ENCODE assay signal across 1 cellular context in genomic region chr22:21064917-21065864, GRCh38.
TF ChIP-seq lines count a peak whose summit lies in the region.

No MANE protein-coding gene starts in this region.

TF ChIP-seq in K562, 482 proteins besides CTCF, POLR2A, EP300 and RAD21:
- TF ChIP-seq BRF1 (IDR thresholded peaks at IDR 0.05; ENCODE audit: borderline replicate concordance, extremely low read depth, insufficient read length) (no peak), ZNF512 (tag; IDR thresholded peaks at IDR 0.05) (peak; percentile 59; the same call in 1 of the 2 replicates), ZNF511 (CRISPR knock-in tag; IDR thresholded peaks at IDR 0.05) (peak; percentile 72), ERF (CRISPR knock-in tag; IDR thresholded peaks at IDR 0.05) (no peak), USF1 (CRISPR knock-in tag; IDR thresholded peaks at IDR 0.05) (peak; percentile 51; the same call in 1 of the 2 replicates), MYBL2 (IDR thresholded peaks at IDR 0.05; ENCODE audit: low read depth) (no peak), MYBL2 (CRISPR knock-in tag; IDR thresholded peaks at IDR 0.05; ENCODE audit: borderline replicate concordance) (peak; percentile 33; the same call in 1 of the 2 replicates), IRF2 (CRISPR knock-in tag; IDR thresholded peaks at IDR 0.05) (peak; percentile 67; the same call in 1 of the 2 replicates), CBX2 (IDR thresholded peaks at IDR 0.05; ENCODE audit: insufficient read depth, low read length, poor library complexity, severe bottlenecking) (peak; percentile 81), EGR1 (conservative IDR thresholded peaks at IDR 0.05) (no peak), ZNF124 (CRISPR knock-in tag; IDR thresholded peaks at IDR 0.05) (no peak), FOXA3 (CRISPR knock-in tag; conservative IDR thresholded peaks at IDR 0.05 in 1 of 2, IDR thresholded peaks at IDR 0.05 in 1 of 2) (0 out of 4 replicates have a peak, but pooled peaks of 1 of the 2 experiments have one; percentile 45), ESRRB (CRISPR knock-in tag; IDR thresholded peaks at IDR 0.05; ENCODE audit: borderline replicate concordance) (no peak), ZNF740 (CRISPR knock-in tag; IDR thresholded peaks at IDR 0.05) (peak; percentile 15; the same call in 1 of the 2 replicates), ZNF740 (tag; IDR thresholded peaks at IDR 0.05) (no peak), THRB (CRISPR knock-in tag; conservative IDR thresholded peaks at IDR 0.05) (0 out of 2 replicates have a peak, but pooled peaks have one; percentile 8), SREBF1 (IDR thresholded peaks at IDR 0.05; ENCODE audit: borderline replicate concordance, low read depth, low read length) (0 out of 2 replicates have a peak, but pooled peaks have one; percentile 16), ZNF121 (CRISPR knock-in tag; conservative IDR thresholded peaks at IDR 0.05) (0 out of 2 replicates have a peak, but pooled peaks have one; percentile 35), PKNOX1 (IDR thresholded peaks at IDR 0.05) (peak; percentile 52), TEAD4 (IDR thresholded peaks at IDR 0.05; ENCODE audit: low read length) (no peak), TEAD4 (CRISPR knock-in tag; IDR thresholded peaks at IDR 0.05; ENCODE audit: borderline replicate concordance) (peak; percentile 70; the same call in 1 of the 2 replicates), CHCHD3 (CRISPR knock-in tag; IDR thresholded peaks at IDR 0.05) (0 out of 2 replicates have a peak, but pooled peaks have one; percentile 52), PRDM10 (IDR thresholded peaks at IDR 0.05; ENCODE audit: partially characterized antibody) (peak; percentile 14), PHTF2 (CRISPR knock-in tag; IDR thresholded peaks at IDR 0.05) (no peak), GTF2F1 (IDR thresholded peaks at IDR 0.05; ENCODE audit: low read depth, low read length) (0 out of 2 replicates have a peak, but pooled peaks have one; percentile 47), FOXK1 (CRISPR knock-in tag; IDR thresholded peaks at IDR 0.05; ENCODE audit: borderline replicate concordance) (0 out of 2 replicates have a peak, but pooled peaks have one; percentile 70), SMC3 (conservative IDR thresholded peaks at IDR 0.05; ENCODE audit: insufficient read depth, low read depth, low read length) (0 out of 2 replicates have a peak, but pooled peaks have one; percentile 4), BHLHE40 (IDR thresholded peaks at IDR 0.05; ENCODE audit: low read length) (peak; percentile 48), FOXP1 (CRISPR knock-in tag; IDR thresholded peaks at IDR 0.05) (0 out of 2 replicates have a peak, but pooled peaks have one; percentile 50), ZSCAN32 (CRISPR knock-in tag; IDR thresholded peaks at IDR 0.05) (no peak), MAX (CRISPR knock-in tag; IDR thresholded peaks at IDR 0.05) (peak; percentile 68; the same call in 1 of the 2 replicates), FOXA1 (IDR thresholded peaks at IDR 0.05; ENCODE audit: borderline replicate concordance) (no peak), MGA (IDR thresholded peaks at IDR 0.05) (no peak), MCM7 (IDR thresholded peaks at IDR 0.05) (peak; percentile 5 to 78; a peak in 1 of 4 replicates), TCF7 (IDR thresholded peaks at IDR 0.05; ENCODE audit: borderline replicate concordance) (0 out of 2 replicates have a peak, but pooled peaks have one; percentile 23), EZH2 (IDR thresholded peaks at IDR 0.05; ENCODE audit: borderline replicate concordance, low read depth, low read length) (peak; percentile 17; the same call in 1 of the 2 replicates)
